In genomic region chr22:32883131-32883530, GRCh38 we compare ENCODE assay signal across 22 cellular contexts.
A peak's percentile ranks its signal among the peaks of the same experiment; 100 is the strongest.
DNase-seq lines count a peak whose midpoint lies in the region; ATAC-seq, FAIRE-seq and TF ChIP-seq lines count a peak whose summit lies in the region.
"Had no signal": no experiment of that assay in that cellular context is flagged by ENCODE, and none has a peak within 500 bp of the region (broad histone marks: within the 10 kb centered on the region; RNA-seq: fewer than 3 reads in every experiment).

No MANE protein-coding gene starts in this region.

- H3K79me2 ChIP-seq in K562 (ENCODE audit: control insufficient read depth, insufficient read depth, low read length) = no peaks in the 10 kb centered on the region

- no peak overlapping the region for H3K4me2 ChIP-seq in K562 (ENCODE audit: insufficient read depth, low read length)
- H3K4me2 ChIP-seq: A549 had no signal

- no peak for TF ChIP-seq EP300 in K562 (IDR thresholded peaks at IDR 0.05; ENCODE audit: low read length)

- H4K20me1 ChIP-seq in K562 (replicated peaks; ENCODE audit: control insufficient read depth, insufficient read depth, low read length) = no peaks in the 10 kb centered on the region; the same call in 1 of the 2 replicates

- H3K27me3 ChIP-seq in K562 (ENCODE audit: control insufficient read depth in 2 of 2, insufficient read depth in 2 of 2, low read length in 2 of 2) = no peaks in the 10 kb centered on the region

- no peak overlapping the region for H3K4me3 Mint-ChIP-seq in activated naive CD4-positive, alpha-beta T cell treated with anti-CD3 and anti-CD28 coated beads for 36 hours
- H3K4me3 Mint-ChIP-seq: CD14-positive monocyte, IgD-negative memory B cell had no signal

- H3K4me1 Mint-ChIP-seq in activated naive CD4-positive, alpha-beta T cell treated with anti-CD3 and anti-CD28 coated beads for 36 hours (ENCODE audit: low read depth) = peaks cover 10% of the 10 kb centered on the region

- no peak for TF ChIP-seq POLR2A in K562 (conservative IDR thresholded peaks at IDR 0.05)

- 86% methylated on average over 1 of the region's 2 CpGs for WGBS in K562 (ENCODE audit: insufficient coverage, low coverage, missing lambda C conversion rate)

- no peaks in the 10 kb centered on the region for H3K4me1 ChIP-seq in HEK293 (ENCODE audit: control insufficient read depth, insufficient read depth, low read length)
- H3K4me1 ChIP-seq in K562 (replicated peaks in 1 of 2; ENCODE audit: control insufficient read depth in 2 of 2, insufficient read depth in 2 of 2, low read length in 2 of 2) = peaks cover 18 to 43% of the 10 kb centered on the region in 2 experiments; a peak in 4 of 5 replicates
- H3K4me1 ChIP-seq: A549 had no signal

- intact Hi-C loops in activated naive CD4-positive, alpha-beta T cell treated with anti-CD3 and anti-CD28 coated beads for 36 hours (cut with micrococcal nuclease) = no loop called here
- intact Hi-C loops in K562 (cut with micrococcal nuclease) = loop anchor here (5.0 kb wide), 1 partner anchor 46 kb away; no protein-coding TSS in a partner anchor

- peak overlapping the region; percentile 41 for H3K27ac Mint-ChIP-seq in activated naive CD4-positive, alpha-beta T cell treated with anti-CD3 and anti-CD28 coated beads for 36 hours
- H3K27ac Mint-ChIP-seq: CD14-positive monocyte had no signal

- no peaks in the 10 kb centered on the region for H3K36me3 Mint-ChIP-seq in activated naive CD4-positive, alpha-beta T cell treated with anti-CD3 and anti-CD28 coated beads for 36 hours (ENCODE audit: low read depth)
- H3K36me3 Mint-ChIP-seq: CD14-positive monocyte, IgD-negative memory B cell had no signal

- no peak for TF ChIP-seq RAD21 in K562 (CRISPR knock-in tag; conservative IDR thresholded peaks at IDR 0.05 in 1 of 2, IDR thresholded peaks at IDR 0.05 in 1 of 2)

- H3K36me3 ChIP-seq in HEK293 (ENCODE audit: control insufficient read depth in 2 of 2, insufficient read depth in 1 of 2, low read length in 2 of 2) (no peaks in the 10 kb centered on the region), K562 (ENCODE audit: control insufficient read depth, insufficient read depth, low read length) (no peaks in the 10 kb centered on the region)

- peak overlapping the region; percentile 47 for H2AFZ ChIP-seq in K562 (ENCODE audit: low read depth, low read length)

- no peak for ATAC-seq in K562
- ATAC-seq: A549, HCT116 had no signal

- FAIRE-seq in K562 (lab: Jason Lieb, UNC) = no peak
- FAIRE-seq: A549, GM19239, RCC 7860 had no signal

- no peaks in the 10 kb centered on the region for H3K27me3 Mint-ChIP-seq in activated naive CD4-positive, alpha-beta T cell treated with anti-CD3 and anti-CD28 coated beads for 36 hours (ENCODE audit: low read depth)

- DNase-seq in activated naive CD4-positive, alpha-beta T cell treated with anti-CD3 and anti-CD28 coated beads for 36 hours = no peak
- no peak for DNase-seq in activated naive CD4-positive, alpha-beta T cell (lab: John Stamatoyannopoulos, UW)
- peak in 2 of 4 experiments; percentile 23 to 24 for DNase-seq in K562 (ENCODE audit: extremely low read depth in 1 of 4, low spot score in 3 of 4)
- DNase-seq in stimulated activated CD4-positive, alpha-beta T cell treated with anti-CD3 and anti-CD28 coated beads, Interleukin-12 subunit alpha, Interleukin-12 subunit beta, amount 100 ng/mL, for 4 hours = no peak
- DNase-seq in midbrain (lab: John Stamatoyannopoulos, UW) = no peak
- no peak for DNase-seq in activated CD4-positive, CD25-positive, alpha-beta regulatory T cell treated with anti-CD3 and anti-CD28 coated beads, Interleukin-2, amount 50 U/mL, for 72 hours
- DNase-seq: Calu3, NCI-H1048, NCI-H1436 treated with DMSO at 0.1 percent for 48 hours, NCI-H187 treated with DMSO at 0.1 percent for 48 hours, NCI-H2171 treated with DMSO at 0.1 percent for 48 hours, NCI-H345, NCI-H510A treated with DMSO at 0.1 percent for 48 hours, SIG-M5 had no signal

- CTCF ChIA-PET in activated naive CD4-positive, alpha-beta T cell treated with anti-CD3 and anti-CD28 coated beads for 36 hours (lab: Charles Lee) = no interaction called here
- CTCF ChIA-PET in HEK293 (lab: Yijun Ruan, JAX) (interaction anchor here (0.8 to 2.1 kb wide), 4 partner anchors 15 to 166 kb away, joined by 3 to 8 read pairs (median 4); no protein-coding TSS in a partner anchor), K562 (lab: Yijun Ruan, JAX; ENCODE audit: low intra/inter-chr PET ratio) (no interaction called here)

- no TSS peak for BruUV-seq in K562 (replicated peaks; lab: Mats Ljungman, UMichigan)

- in situ Hi-C loops in K562 (cut with MboI) = no loop called here

- H3K9ac ChIP-seq in K562 (ENCODE audit: insufficient read depth in 1 of 2, low read depth in 2 of 2, low read length in 2 of 2) = peak overlapping the region in 1 of 2 experiments; percentile 32; a peak in 1 of 4 replicates

- peaks cover 4% of the 10 kb centered on the region for H3K9me1 ChIP-seq in K562 (ENCODE audit: control insufficient read depth, insufficient read depth, low read length)

- H3K9me3 ChIP-seq in HEK293 (ENCODE audit: control insufficient read depth, insufficient read depth, low read depth, low read length) (no peaks in the 10 kb centered on the region), K562 (replicated peaks; ENCODE audit: control insufficient read depth, insufficient read depth, low read depth, low read length) (no peaks in the 10 kb centered on the region)
- H3K9me3 ChIP-seq: A549 had no signal

- H3K27ac ChIP-seq in HEK293 (ENCODE audit: extremely low read depth, low read depth, low read length) (no peak overlapping the region), K562 (ENCODE audit: extremely low read depth, low read depth, low read length) (peak overlapping the region; percentile 70; the same call in 2 of the 3 replicates)
- H3K27ac ChIP-seq: A549, HL-60 had no signal

- POLR2A ChIA-PET in HEK293 (lab: Yijun Ruan, JAX) = no interaction called here
- POLR2A ChIA-PET in K562 (lab: Yijun Ruan, JAX) = interaction anchor here (1.5 kb wide), 1 partner anchor 21 kb away, joined by 3 read pairs; no protein-coding TSS in a partner anchor

- H3K9me3 Mint-ChIP-seq in activated naive CD4-positive, alpha-beta T cell treated with anti-CD3 and anti-CD28 coated beads for 36 hours = no peaks in the 10 kb centered on the region
- H3K9me3 Mint-ChIP-seq: IgD-negative memory B cell had no signal

- no peak for TF ChIP-seq CTCF in HEK293 (tag by site-specific recombination; IDR thresholded peaks at IDR 0.05)
- TF ChIP-seq CTCF in K562 (IDR thresholded peaks at IDR 0.05 in 2 of 3, conservative IDR thresholded peaks at IDR 0.05 in 1 of 3; ENCODE audit: insufficient read depth in 2 of 3, low read depth in 1 of 3, low read length in 3 of 3) = no peak

- H3K4me3 ChIP-seq in HEK293 (ENCODE audit: low read depth, low read length) = no peak overlapping the region
- H3K4me3 ChIP-seq in K562 = no peak overlapping the region
- H3K4me3 ChIP-seq: A549 had no signal

TF ChIP-seq in HEK293, 187 proteins besides CTCF, POLR2A, EP300 and RAD21:
- 0 out of 2 replicates have a peak, but pooled peaks have one; percentile 25 for TF ChIP-seq ZIC2 (tag by site-specific recombination; IDR thresholded peaks at IDR 0.05)
- TF ChIP-seq, protein P1, sequence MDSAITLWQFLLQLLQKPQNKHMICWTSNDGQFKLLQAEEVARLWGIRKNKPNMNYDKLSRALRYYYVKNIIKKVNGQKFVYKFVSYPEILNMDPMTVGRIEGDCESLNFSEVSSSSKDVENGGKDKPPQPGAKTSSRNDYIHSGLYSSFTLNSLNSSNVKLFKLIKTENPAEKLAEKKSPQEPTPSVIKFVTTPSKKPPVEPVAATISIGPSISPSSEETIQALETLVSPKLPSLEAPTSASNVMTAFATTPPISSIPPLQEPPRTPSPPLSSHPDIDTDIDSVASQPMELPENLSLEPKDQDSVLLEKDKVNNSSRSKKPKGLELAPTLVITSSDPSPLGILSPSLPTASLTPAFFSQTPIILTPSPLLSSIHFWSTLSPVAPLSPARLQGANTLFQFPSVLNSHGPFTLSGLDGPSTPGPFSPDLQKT (IDR thresholded peaks at IDR 0.05; ENCODE audit: borderline replicate concordance, low read depth, low read length) = no peak
TF ChIP-seq in HEK293: peak in this region for 1.

TF ChIP-seq in K562, 482 proteins besides CTCF, POLR2A, EP300 and RAD21 (continues in another document):
- no peak for TF ChIP-seq ILF3 (IDR thresholded peaks at IDR 0.05; ENCODE audit: borderline replicate concordance)
- TF ChIP-seq RBFOX2 (IDR thresholded peaks at IDR 0.05; ENCODE audit: low read depth, low read length) = no peak
- TF ChIP-seq, protein P2, sequence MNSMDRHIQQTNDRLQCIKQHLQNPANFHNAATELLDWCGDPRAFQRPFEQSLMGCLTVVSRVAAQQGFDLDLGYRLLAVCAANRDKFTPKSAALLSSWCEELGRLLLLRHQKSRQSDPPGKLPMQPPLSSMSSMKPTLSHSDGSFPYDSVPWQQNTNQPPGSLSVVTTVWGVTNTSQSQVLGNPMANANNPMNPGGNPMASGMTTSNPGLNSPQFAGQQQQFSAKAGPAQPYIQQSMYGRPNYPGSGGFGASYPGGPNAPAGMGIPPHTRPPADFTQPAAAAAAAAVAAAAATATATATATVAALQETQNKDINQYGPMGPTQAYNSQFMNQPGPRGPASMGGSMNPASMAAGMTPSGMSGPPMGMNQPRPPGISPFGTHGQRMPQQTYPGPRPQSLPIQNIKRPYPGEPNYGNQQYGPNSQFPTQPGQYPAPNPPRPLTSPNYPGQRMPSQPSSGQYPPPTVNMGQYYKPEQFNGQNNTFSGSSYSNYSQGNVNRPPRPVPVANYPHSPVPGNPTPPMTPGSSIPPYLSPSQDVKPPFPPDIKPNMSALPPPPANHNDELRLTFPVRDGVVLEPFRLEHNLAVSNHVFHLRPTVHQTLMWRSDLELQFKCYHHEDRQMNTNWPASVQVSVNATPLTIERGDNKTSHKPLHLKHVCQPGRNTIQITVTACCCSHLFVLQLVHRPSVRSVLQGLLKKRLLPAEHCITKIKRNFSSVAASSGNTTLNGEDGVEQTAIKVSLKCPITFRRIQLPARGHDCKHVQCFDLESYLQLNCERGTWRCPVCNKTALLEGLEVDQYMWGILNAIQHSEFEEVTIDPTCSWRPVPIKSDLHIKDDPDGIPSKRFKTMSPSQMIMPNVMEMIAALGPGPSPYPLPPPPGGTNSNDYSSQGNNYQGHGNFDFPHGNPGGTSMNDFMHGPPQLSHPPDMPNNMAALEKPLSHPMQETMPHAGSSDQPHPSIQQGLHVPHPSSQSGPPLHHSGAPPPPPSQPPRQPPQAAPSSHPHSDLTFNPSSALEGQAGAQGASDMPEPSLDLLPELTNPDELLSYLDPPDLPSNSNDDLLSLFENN (IDR thresholded peaks at IDR 0.05; ENCODE audit: low read depth in 2 of 2, low read length in 2 of 2) = no peak
